ENCODE assay signal across 1 cellular context in the genomic region with DNA sequence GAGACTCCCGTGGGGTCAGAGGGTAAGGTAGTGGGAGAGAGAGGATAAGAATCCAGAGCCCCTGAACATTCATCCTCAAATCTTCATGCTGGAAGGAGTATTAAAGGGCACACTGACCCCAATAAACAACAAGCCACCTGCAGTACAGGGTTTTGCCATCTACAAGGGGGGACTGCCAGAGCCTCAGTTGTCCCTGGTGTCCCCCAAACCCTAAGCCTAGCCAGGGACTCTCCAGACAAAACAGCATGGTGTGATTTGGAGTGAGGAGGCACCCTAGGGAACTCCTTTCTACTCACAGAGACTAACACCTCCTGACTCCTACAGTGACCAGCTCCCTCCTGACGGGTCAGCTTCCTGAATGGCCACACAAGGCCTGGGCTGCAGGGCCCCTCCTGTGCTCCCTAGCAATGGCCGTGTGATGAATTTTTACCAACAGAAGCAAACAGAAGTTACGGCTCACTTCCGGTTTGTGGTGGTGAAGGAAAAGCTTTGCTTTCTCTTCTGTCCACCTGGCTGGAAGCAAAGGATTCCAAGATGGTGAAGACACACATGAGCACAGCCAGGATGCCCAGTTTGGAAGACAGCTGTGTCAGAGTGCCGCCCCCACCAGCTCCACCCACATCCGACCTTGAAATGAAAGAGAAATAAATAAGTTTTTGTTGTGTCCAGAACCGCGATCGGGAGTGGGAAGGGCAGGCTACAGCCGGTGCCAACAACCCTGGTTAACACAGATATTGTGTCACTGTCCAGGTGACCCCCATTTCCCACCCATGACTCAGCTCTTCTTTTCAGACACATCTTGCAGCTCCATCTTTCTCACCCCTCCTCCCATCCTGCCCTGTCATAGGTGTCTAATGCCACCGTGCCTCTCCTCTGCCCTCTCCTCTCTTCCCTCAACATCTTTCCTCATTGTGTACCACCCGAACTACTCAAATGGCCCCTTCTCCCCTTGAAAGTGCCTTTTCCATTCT.
TF ChIP-seq lines count a peak whose summit lies in the region.

No MANE protein-coding gene starts in this region.

TF ChIP-seq in HCT116, 20 proteins besides CTCF, POLR2A, EP300 and RAD21 (continued from another document):
- TF ChIP-seq, protein P1, sequence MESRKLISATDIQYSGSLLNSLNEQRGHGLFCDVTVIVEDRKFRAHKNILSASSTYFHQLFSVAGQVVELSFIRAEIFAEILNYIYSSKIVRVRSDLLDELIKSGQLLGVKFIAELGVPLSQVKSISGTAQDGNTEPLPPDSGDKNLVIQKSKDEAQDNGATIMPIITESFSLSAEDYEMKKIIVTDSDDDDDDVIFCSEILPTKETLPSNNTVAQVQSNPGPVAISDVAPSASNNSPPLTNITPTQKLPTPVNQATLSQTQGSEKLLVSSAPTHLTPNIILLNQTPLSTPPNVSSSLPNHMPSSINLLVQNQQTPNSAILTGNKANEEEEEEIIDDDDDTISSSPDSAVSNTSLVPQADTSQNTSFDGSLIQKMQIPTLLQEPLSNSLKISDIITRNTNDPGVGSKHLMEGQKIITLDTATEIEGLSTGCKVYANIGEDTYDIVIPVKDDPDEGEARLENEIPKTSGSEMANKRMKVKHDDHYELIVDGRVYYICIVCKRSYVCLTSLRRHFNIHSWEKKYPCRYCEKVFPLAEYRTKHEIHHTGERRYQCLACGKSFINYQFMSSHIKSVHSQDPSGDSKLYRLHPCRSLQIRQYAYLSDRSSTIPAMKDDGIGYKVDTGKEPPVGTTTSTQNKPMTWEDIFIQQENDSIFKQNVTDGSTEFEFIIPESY (IDR thresholded peaks at IDR 0.05; ENCODE audit: extremely low read depth, insufficient replicate concordance, low read length), result no peak
- TF ChIP-seq ZNF274 (IDR thresholded peaks at IDR 0.05; ENCODE audit: low read depth, low read length) (no peak), JUND (IDR thresholded peaks at IDR 0.05) (no peak), POLR2AphosphoS5 (IDR thresholded peaks at IDR 0.05; ENCODE audit: low read depth, low read length) (no peak), SRF (IDR thresholded peaks at IDR 0.05; ENCODE audit: low read depth) (no peak), ELF1 (IDR thresholded peaks at IDR 0.05; ENCODE audit: borderline replicate concordance, low read depth) (no peak), YY1 (IDR thresholded peaks at IDR 0.05; ENCODE audit: extremely low read depth, insufficient replicate concordance, low read depth, low read length) (no peak), CBX3 (IDR thresholded peaks at IDR 0.05; ENCODE audit: low read depth) (no peak), FOSL1 (IDR thresholded peaks at IDR 0.05; ENCODE audit: low read depth) (no peak), ZFX (IDR thresholded peaks at IDR 0.05) (no peak), SIN3A (IDR thresholded peaks at IDR 0.05; ENCODE audit: low read depth) (no peak)
- TF ChIP-seq, protein P2, sequence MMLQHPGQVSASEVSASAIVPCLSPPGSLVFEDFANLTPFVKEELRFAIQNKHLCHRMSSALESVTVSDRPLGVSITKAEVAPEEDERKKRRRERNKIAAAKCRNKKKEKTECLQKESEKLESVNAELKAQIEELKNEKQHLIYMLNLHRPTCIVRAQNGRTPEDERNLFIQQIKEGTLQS (IDR thresholded peaks at IDR 0.05), result no peak
- TF ChIP-seq, protein P3, sequence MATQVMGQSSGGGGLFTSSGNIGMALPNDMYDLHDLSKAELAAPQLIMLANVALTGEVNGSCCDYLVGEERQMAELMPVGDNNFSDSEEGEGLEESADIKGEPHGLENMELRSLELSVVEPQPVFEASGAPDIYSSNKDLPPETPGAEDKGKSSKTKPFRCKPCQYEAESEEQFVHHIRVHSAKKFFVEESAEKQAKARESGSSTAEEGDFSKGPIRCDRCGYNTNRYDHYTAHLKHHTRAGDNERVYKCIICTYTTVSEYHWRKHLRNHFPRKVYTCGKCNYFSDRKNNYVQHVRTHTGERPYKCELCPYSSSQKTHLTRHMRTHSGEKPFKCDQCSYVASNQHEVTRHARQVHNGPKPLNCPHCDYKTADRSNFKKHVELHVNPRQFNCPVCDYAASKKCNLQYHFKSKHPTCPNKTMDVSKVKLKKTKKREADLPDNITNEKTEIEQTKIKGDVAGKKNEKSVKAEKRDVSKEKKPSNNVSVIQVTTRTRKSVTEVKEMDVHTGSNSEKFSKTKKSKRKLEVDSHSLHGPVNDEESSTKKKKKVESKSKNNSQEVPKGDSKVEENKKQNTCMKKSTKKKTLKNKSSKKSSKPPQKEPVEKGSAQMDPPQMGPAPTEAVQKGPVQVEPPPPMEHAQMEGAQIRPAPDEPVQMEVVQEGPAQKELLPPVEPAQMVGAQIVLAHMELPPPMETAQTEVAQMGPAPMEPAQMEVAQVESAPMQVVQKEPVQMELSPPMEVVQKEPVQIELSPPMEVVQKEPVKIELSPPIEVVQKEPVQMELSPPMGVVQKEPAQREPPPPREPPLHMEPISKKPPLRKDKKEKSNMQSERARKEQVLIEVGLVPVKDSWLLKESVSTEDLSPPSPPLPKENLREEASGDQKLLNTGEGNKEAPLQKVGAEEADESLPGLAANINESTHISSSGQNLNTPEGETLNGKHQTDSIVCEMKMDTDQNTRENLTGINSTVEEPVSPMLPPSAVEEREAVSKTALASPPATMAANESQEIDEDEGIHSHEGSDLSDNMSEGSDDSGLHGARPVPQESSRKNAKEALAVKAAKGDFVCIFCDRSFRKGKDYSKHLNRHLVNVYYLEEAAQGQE (IDR thresholded peaks at IDR 0.05; ENCODE audit: low read depth), result no peak
